Comparison of ENCODE assay signal across 8 cellular contexts in the genomic region with DNA sequence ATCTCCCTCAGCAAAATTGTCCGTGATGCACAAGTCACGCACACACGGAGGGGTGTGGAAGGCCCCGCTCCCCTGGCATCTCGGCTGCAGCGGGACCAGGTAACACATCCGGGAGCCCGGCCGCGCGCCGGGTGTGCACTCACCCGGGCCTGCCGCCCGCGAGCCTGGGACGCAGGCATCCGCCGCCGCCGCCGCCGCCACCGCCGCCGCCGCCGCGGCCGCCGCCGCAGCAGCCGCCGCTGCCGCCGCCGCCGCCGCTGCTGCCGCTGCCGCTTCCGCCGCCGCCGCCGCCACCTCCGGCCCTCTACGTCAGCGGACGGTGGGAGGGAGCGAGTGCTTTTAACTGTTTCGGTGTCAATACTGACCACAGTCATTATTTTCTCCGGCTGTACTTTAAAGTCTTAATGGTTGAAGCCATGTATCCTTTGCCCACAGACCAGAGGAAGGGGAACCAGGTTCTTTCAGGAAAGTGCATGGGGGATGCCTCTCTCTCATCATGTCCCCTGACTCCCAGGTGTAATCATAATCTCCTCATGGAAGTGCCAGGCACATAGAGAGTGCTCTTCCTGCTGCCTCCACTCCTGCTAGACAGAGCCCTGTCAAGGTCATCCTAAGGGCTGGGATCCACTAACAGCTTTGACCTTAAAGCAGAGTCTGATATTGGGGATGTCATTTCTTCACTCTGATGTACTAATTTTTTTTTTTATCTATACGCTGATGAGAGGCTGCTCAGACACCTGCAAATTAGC. TPM values are rescaled to one million over a fixed set of nuclear protein-coding genes. Genes with fewer than 3 reads are reported as not detected.
A peak's percentile ranks its signal among the peaks of the same experiment; 100 is the strongest.
DNase-seq lines count a peak whose midpoint lies in the region; ATAC-seq and TF ChIP-seq lines count a peak whose summit lies in the region.

No MANE protein-coding gene starts in this region.

- H3K27me3 Mint-ChIP-seq in activated naive CD4-positive, alpha-beta T cell treated with anti-CD3 and anti-CD28 coated beads, Interleukin-2, amount 50 U/mL, for 24 hours, result no peaks in the 10 kb centered on the region

- peak overlapping the region; percentile 85 for H3K4me3 Mint-ChIP-seq in activated naive CD4-positive, alpha-beta T cell treated with anti-CD3 and anti-CD28 coated beads, Interleukin-2, amount 50 U/mL, for 24 hours

- H4K20me1 ChIP-seq in OCI-LY3 (ENCODE audit: insufficient read depth, low read length), result no peaks in the 10 kb centered on the region

- DNase-seq in NCI-H2107 (lab: John Stamatoyannopoulos, UW), result peak; percentile 1
- DNase-seq in NCI-H2107 treated with DMSO at 0.1 percent for 48 hours (lab: John Stamatoyannopoulos, UW; ENCODE audit: unreplicated experiment), result no peak
- DNase-seq in right atrium auricular region (ENCODE audit: low spot score), result no peak
- peak; percentile 44 for DNase-seq in retina
- DNase-seq in midbrain (lab: John Stamatoyannopoulos, UW), result no peak

- peak overlapping the region; percentile 95 for H2AFZ ChIP-seq in OCI-LY3 (ENCODE audit: low read depth, low read length)

- no peak overlapping the region for H3K27ac ChIP-seq in OCI-LY3 (ENCODE audit: low read length)
- peak overlapping the region; percentile 35 to 46 for H3K27ac ChIP-seq in right atrium auricular region

- H3K4me3 ChIP-seq in OCI-LY3 (ENCODE audit: low read length) (peak overlapping the region; percentile 90), right atrium auricular region (peak overlapping the region; percentile 48 to 49)

- H3K4me1 ChIP-seq in OCI-LY3 (ENCODE audit: low read length), result 0 out of 2 replicates have a peak, but pooled peaks cover 3% of the 10 kb centered on the region
- no peaks in the 10 kb centered on the region for H3K4me1 ChIP-seq in right atrium auricular region

- H3K4me2 ChIP-seq in OCI-LY3 (ENCODE audit: low read length), result peak overlapping the region; percentile 87

- TF ChIP-seq CTCF in OCI-LY3 (IDR thresholded peaks at IDR 0.05; ENCODE audit: low read depth, low read length), result no peak
- TF ChIP-seq CTCF in right atrium auricular region (IDR thresholded peaks at IDR 0.05), result no peak

- H3K27ac Mint-ChIP-seq in activated naive CD4-positive, alpha-beta T cell treated with anti-CD3 and anti-CD28 coated beads, Interleukin-2, amount 50 U/mL, for 24 hours, result peak overlapping the region; percentile 51

- ATAC-seq in HG02798 (IDR thresholded peaks at IDR 0.05; ENCODE audit: poor library complexity, unreplicated experiment), result peak; percentile 89

- no peaks in the 10 kb centered on the region for H3K36me3 Mint-ChIP-seq in activated naive CD4-positive, alpha-beta T cell treated with anti-CD3 and anti-CD28 coated beads, Interleukin-2, amount 50 U/mL, for 24 hours

- peak overlapping the region; percentile 63 for H3K9ac ChIP-seq in OCI-LY3 (ENCODE audit: low read length)

- H3K36me3 ChIP-seq in OCI-LY3 (replicated peaks; ENCODE audit: low read depth, low read length), result no peaks in the 10 kb centered on the region
- no peaks in the 10 kb centered on the region for H3K36me3 ChIP-seq in right atrium auricular region

- peaks cover 20% of the 10 kb centered on the region for H3K4me1 Mint-ChIP-seq in activated naive CD4-positive, alpha-beta T cell treated with anti-CD3 and anti-CD28 coated beads, Interleukin-2, amount 50 U/mL, for 24 hours

- no peaks in the 10 kb centered on the region for H3K9me3 ChIP-seq in OCI-LY3 (ENCODE audit: insufficient read depth, low read length)
- peaks cover 0 to 39% of the 10 kb centered on the region in 2 donors for H3K9me3 ChIP-seq in right atrium auricular region

- no peaks in the 10 kb centered on the region for H3K27me3 ChIP-seq in OCI-LY3 (ENCODE audit: low read depth, low read length)
- no peaks in the 10 kb centered on the region for H3K27me3 ChIP-seq in right atrium auricular region

- no peaks in the 10 kb centered on the region for H3K9me3 Mint-ChIP-seq in activated naive CD4-positive, alpha-beta T cell treated with anti-CD3 and anti-CD28 coated beads, Interleukin-2, amount 50 U/mL, for 24 hours

- H3K79me2 ChIP-seq in OCI-LY3 (ENCODE audit: low read length), result no peaks in the 10 kb centered on the region

RNA-seq across cellular contexts. Expression of gene MAGEE2, which starts 38.0 kb away (rescaled TPM):
- not detected for total RNA-seq in right atrium auricular region

Comparison
In these comparisons a context has a peak if more than half of its experiments do, and no peak if none do; other contexts are left out.
1. DNase-seq: peak in NCI-H2107 (single experiment) and retina (single experiment); none in NCI-H2107 treated with DMSO at 0.1 percent for 48 hours (single experiment), right atrium auricular region (single experiment) and midbrain (single experiment).